In the genomic region with DNA sequence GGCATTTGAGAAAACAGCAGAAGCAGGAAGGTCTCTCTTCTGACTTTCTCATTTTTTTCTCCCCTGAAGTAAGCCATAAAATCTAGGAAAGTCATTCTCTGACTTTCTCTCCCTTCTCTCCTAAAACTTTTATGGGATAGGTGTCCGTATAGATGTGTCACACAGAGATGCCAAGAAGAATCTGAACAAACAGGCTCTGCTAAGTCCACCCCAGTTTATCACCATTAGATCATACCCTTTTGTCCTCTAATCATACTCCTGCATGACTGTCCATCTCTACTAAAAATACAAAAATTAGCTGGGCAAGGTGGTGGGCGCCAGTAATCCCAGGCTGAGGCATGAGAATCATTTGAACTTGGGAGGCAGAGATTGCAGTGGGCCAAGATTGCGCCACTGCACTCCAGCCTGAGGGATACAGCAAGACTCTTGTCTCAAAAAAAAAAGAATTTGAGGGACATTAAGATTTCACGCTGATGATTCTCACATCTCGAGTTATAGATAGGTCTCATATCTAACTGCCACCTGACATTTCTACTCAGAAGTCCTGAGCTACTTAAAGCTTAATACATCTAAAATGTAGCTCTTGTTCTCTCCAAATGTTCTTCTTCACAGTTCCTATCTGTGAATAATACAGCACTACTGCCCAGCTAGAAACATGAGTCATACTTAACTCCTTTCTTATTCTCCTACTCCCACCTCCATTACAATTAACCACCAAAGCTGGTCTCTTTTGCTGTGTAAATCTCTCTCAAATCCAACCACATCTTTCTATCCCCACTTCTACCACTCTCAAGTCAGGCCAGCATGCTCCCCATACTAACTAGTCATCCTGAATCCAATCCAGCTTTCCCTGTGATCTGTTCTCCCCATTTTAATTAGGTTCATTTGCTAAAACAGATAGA, we compare ENCODE assay signal across 1 cellular context.
TF ChIP-seq lines count a peak whose summit lies in the region.

No MANE protein-coding gene starts in this region.

TF ChIP-seq in K562, 482 proteins besides CTCF, POLR2A, EP300 and RAD21 (continues in another document):
- TF ChIP-seq PTBP1 (IDR thresholded peaks at IDR 0.05; ENCODE audit: low read depth, low read length) (no peak), FOXK2 (conservative IDR thresholded peaks at IDR 0.05 in 1 of 2, IDR thresholded peaks at IDR 0.05 in 1 of 2; ENCODE audit: low read depth in 2 of 2) (no peak), SMARCA4 (IDR thresholded peaks at IDR 0.05) (peak; percentile 71), RBFOX2 (IDR thresholded peaks at IDR 0.05; ENCODE audit: low read depth, low read length) (no peak), FOSL1 (tag; conservative IDR thresholded peaks at IDR 0.05) (peak; percentile 87), U2AF2 (optimal IDR thresholded peaks at IDR 0.05; ENCODE audit: low read depth, low read length) (no peak), ZNF830 (CRISPR knock-in tag; IDR thresholded peaks at IDR 0.05) (no peak), CC2D1A (IDR thresholded peaks at IDR 0.05) (no peak), ZNF282 (CRISPR knock-in tag; IDR thresholded peaks at IDR 0.05) (no peak), NEUROD1 (IDR thresholded peaks at IDR 0.05; ENCODE audit: borderline replicate concordance, low read depth, low read length, partially characterized antibody) (no peak), TGIF2 (CRISPR knock-in tag; IDR thresholded peaks at IDR 0.05) (no peak), TAF1 (IDR thresholded peaks at IDR 0.05; ENCODE audit: control insufficient read depth, extremely low read depth, insufficient read depth, low read length, severe bottlenecking) (no peak), ZBTB1 (CRISPR knock-in tag; IDR thresholded peaks at IDR 0.05; ENCODE audit: borderline replicate concordance, low read depth) (no peak), ZFP1 (CRISPR knock-in tag; IDR thresholded peaks at IDR 0.05) (no peak), KLF6 (CRISPR knock-in tag; IDR thresholded peaks at IDR 0.05; ENCODE audit: borderline replicate concordance) (no peak), ZNF175 (CRISPR knock-in tag; IDR thresholded peaks at IDR 0.05; ENCODE audit: low read depth) (no peak), ARID1B (IDR thresholded peaks at IDR 0.05) (peak; percentile 64), ZNF12 (CRISPR knock-in tag; IDR thresholded peaks at IDR 0.05) (no peak), PTRF (tag; IDR thresholded peaks at IDR 0.05) (no peak), SAFB2 (IDR thresholded peaks at IDR 0.05; ENCODE audit: borderline replicate concordance, low read depth, low read length, severe bottlenecking) (no peak), MAFG (tag; conservative IDR thresholded peaks at IDR 0.05) (no peak), L3MBTL2 (IDR thresholded peaks at IDR 0.05) (no peak), JUND (IDR thresholded peaks at IDR 0.05; ENCODE audit: borderline replicate concordance, low read depth, low read length) (peak; percentile 85), JUND (tag; IDR thresholded peaks at IDR 0.05; ENCODE audit: borderline replicate concordance, low read depth, low read length) (peak; percentile 82; the same call in 2 of the 3 replicates), ZKSCAN3 (CRISPR knock-in tag; IDR thresholded peaks at IDR 0.05) (no peak), DPF2 (IDR thresholded peaks at IDR 0.05) (peak; percentile 74), ZNF347 (CRISPR knock-in tag; IDR thresholded peaks at IDR 0.05; ENCODE audit: low read depth) (no peak), RAD51 (IDR thresholded peaks at IDR 0.05; ENCODE audit: borderline replicate concordance, low read depth) (no peak), ZNF431 (CRISPR knock-in tag; IDR thresholded peaks at IDR 0.05) (no peak), SMAD2 (IDR thresholded peaks at IDR 0.05; ENCODE audit: low read depth, low read length) (no peak), ZNF695 (CRISPR knock-in tag; IDR thresholded peaks at IDR 0.05) (no peak), KAT2B (IDR thresholded peaks at IDR 0.05; ENCODE audit: low read depth, low read length) (no peak), RBM15 (IDR thresholded peaks at IDR 0.05; ENCODE audit: insufficient read depth, low read length) (no peak), CBFA2T3 (IDR thresholded peaks at IDR 0.05) (0 out of 2 replicates have a peak, but pooled peaks have one; percentile 19), ZNF165 (CRISPR knock-in tag; IDR thresholded peaks at IDR 0.05; ENCODE audit: borderline replicate concordance) (no peak), RBM25 (IDR thresholded peaks at IDR 0.05; ENCODE audit: low read depth, low read length, severe bottlenecking) (no peak), ADNP (tag; IDR thresholded peaks at IDR 0.05) (no peak), CEBPB (tag; IDR thresholded peaks at IDR 0.05) (peak; percentile 63), NR3C1 (CRISPR knock-in tag; IDR thresholded peaks at IDR 0.05) (no peak), NFE2L1 (tag; IDR thresholded peaks at IDR 0.05; ENCODE audit: borderline replicate concordance, low read depth) (no peak)
- TF ChIP-seq, protein P1, sequence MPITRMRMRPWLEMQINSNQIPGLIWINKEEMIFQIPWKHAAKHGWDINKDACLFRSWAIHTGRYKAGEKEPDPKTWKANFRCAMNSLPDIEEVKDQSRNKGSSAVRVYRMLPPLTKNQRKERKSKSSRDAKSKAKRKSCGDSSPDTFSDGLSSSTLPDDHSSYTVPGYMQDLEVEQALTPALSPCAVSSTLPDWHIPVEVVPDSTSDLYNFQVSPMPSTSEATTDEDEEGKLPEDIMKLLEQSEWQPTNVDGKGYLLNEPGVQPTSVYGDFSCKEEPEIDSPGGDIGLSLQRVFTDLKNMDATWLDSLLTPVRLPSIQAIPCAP (CRISPR knock-in tag; IDR thresholded peaks at IDR 0.05; ENCODE audit: borderline replicate concordance) = no peak
- TF ChIP-seq, protein P2, sequence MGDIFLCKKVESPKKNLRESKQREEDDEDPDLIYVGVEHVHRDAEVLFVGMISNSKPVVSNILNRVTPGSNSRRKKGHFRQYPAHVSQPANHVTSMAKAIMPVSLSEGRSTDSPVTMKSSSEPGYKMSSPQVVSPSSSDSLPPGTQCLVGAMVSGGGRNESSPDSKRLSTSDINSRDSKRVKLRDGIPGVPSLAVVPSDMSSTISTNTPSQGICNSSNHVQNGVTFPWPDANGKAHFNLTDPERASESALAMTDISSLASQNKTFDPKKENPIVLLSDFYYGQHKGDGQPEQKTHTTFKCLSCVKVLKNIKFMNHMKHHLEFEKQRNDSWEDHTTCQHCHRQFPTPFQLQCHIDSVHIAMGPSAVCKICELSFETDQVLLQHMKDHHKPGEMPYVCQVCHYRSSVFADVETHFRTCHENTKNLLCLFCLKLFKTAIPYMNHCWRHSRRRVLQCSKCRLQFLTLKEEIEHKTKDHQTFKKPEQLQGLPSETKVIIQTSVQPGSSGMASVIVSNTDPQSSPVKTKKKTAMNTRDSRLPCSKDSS (IDR thresholded peaks at IDR 0.05; ENCODE audit: low read depth, partially characterized antibody) = no peak
- TF ChIP-seq, protein P3, sequence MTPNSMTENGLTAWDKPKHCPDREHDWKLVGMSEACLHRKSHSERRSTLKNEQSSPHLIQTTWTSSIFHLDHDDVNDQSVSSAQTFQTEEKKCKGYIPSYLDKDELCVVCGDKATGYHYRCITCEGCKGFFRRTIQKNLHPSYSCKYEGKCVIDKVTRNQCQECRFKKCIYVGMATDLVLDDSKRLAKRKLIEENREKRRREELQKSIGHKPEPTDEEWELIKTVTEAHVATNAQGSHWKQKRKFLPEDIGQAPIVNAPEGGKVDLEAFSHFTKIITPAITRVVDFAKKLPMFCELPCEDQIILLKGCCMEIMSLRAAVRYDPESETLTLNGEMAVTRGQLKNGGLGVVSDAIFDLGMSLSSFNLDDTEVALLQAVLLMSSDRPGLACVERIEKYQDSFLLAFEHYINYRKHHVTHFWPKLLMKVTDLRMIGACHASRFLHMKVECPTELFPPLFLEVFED (CRISPR knock-in tag; conservative IDR thresholded peaks at IDR 0.05) = no peak
- TF ChIP-seq, protein P4, sequence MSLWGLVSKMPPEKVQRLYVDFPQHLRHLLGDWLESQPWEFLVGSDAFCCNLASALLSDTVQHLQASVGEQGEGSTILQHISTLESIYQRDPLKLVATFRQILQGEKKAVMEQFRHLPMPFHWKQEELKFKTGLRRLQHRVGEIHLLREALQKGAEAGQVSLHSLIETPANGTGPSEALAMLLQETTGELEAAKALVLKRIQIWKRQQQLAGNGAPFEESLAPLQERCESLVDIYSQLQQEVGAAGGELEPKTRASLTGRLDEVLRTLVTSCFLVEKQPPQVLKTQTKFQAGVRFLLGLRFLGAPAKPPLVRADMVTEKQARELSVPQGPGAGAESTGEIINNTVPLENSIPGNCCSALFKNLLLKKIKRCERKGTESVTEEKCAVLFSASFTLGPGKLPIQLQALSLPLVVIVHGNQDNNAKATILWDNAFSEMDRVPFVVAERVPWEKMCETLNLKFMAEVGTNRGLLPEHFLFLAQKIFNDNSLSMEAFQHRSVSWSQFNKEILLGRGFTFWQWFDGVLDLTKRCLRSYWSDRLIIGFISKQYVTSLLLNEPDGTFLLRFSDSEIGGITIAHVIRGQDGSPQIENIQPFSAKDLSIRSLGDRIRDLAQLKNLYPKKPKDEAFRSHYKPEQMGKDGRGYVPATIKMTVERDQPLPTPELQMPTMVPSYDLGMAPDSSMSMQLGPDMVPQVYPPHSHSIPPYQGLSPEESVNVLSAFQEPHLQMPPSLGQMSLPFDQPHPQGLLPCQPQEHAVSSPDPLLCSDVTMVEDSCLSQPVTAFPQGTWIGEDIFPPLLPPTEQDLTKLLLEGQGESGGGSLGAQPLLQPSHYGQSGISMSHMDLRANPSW (CRISPR knock-in tag; IDR thresholded peaks at IDR 0.05) = no peak
- TF ChIP-seq, protein P5, sequence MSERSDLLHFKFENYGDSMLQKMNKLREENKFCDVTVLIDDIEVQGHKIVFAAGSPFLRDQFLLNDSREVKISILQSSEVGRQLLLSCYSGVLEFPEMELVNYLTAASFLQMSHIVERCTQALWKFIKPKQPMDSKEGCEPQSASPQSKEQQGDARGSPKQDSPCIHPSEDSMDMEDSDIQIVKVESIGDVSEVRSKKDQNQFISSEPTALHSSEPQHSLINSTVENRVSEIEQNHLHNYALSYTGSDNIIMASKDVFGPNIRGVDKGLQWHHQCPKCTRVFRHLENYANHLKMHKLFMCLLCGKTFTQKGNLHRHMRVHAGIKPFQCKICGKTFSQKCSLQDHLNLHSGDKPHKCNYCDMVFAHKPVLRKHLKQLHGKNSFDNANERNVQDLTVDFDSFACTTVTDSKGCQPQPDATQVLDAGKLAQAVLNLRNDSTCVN (CRISPR knock-in tag; IDR thresholded peaks at IDR 0.05) = no peak
- TF ChIP-seq, protein P6, sequence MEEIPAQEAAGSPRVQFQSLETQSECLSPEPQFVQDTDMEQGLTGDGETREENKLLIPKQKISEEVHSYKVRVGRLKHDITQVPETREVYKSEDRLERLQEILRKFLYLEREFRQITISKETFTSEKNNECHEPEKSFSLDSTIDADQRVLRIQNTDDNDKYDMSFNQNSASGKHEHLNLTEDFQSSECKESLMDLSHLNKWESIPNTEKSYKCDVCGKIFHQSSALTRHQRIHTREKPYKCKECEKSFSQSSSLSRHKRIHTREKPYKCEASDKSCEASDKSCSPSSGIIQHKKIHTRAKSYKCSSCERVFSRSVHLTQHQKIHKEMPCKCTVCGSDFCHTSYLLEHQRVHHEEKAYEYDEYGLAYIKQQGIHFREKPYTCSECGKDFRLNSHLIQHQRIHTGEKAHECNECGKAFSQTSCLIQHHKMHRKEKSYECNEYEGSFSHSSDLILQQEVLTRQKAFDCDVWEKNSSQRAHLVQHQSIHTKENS (CRISPR knock-in tag; IDR thresholded peaks at IDR 0.05) = no peak
- TF ChIP-seq, protein P7, sequence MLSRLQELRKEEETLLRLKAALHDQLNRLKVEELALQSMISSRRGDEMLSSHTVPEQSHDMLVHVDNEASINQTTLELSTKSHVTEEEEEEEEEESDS (CRISPR knock-in tag; IDR thresholded peaks at IDR 0.05) = no peak
- TF ChIP-seq, protein P8, sequence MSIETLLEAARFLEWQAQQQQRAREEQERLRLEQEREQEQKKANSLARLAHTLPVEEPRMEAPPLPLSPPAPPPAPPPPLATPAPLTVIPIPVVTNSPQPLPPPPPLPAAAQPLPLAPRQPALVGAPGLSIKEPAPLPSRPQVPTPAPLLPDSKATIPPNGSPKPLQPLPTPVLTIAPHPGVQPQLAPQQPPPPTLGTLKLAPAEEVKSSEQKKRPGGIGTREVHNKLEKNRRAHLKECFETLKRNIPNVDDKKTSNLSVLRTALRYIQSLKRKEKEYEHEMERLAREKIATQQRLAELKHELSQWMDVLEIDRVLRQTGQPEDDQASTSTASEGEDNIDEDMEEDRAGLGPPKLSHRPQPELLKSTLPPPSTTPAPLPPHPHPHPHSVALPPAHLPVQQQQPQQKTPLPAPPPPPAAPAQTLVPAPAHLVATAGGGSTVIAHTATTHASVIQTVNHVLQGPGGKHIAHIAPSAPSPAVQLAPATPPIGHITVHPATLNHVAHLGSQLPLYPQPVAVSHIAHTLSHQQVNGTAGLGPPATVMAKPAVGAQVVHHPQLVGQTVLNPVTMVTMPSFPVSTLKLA (conservative IDR thresholded peaks at IDR 0.05) = 0 out of 4 replicates have a peak, but pooled peaks of 1 of the 2 experiments have one; percentile 14
- TF ChIP-seq, protein P9, sequence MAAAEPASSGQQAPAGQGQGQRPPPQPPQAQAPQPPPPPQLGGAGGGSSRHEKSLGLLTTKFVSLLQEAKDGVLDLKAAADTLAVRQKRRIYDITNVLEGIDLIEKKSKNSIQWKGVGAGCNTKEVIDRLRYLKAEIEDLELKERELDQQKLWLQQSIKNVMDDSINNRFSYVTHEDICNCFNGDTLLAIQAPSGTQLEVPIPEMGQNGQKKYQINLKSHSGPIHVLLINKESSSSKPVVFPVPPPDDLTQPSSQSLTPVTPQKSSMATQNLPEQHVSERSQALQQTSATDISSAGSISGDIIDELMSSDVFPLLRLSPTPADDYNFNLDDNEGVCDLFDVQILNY (CRISPR knock-in tag; IDR thresholded peaks at IDR 0.05) = no peak
- TF ChIP-seq, protein P10, sequence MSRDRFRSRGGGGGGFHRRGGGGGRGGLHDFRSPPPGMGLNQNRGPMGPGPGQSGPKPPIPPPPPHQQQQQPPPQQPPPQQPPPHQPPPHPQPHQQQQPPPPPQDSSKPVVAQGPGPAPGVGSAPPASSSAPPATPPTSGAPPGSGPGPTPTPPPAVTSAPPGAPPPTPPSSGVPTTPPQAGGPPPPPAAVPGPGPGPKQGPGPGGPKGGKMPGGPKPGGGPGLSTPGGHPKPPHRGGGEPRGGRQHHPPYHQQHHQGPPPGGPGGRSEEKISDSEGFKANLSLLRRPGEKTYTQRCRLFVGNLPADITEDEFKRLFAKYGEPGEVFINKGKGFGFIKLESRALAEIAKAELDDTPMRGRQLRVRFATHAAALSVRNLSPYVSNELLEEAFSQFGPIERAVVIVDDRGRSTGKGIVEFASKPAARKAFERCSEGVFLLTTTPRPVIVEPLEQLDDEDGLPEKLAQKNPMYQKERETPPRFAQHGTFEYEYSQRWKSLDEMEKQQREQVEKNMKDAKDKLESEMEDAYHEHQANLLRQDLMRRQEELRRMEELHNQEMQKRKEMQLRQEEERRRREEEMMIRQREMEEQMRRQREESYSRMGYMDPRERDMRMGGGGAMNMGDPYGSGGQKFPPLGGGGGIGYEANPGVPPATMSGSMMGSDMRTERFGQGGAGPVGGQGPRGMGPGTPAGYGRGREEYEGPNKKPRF (IDR thresholded peaks at IDR 0.05; ENCODE audit: low read depth, low read length) = no peak
- TF ChIP-seq, protein P11, sequence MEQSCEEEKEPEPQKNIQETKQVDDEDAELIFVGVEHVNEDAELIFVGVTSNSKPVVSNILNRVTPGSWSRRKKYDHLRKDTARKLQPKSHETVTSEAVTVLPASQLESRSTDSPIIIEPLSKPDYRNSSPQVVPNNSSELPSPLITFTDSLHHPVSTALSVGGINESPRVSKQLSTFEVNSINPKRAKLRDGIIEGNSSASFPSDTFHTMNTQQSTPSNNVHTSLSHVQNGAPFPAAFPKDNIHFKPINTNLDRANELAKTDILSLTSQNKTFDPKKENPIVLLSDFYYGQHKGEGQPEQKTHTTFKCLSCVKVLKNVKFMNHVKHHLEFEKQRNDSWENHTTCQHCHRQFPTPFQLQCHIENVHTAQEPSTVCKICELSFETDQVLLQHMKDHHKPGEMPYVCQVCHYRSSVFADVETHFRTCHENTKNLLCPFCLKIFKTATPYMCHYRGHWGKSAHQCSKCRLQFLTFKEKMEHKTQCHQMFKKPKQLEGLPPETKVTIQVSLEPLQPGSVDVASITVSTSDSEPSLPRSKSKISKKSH (CRISPR knock-in tag; IDR thresholded peaks at IDR 0.05) = no peak
